27 cellular contexts compared by ENCODE assay signal in the genomic region with DNA sequence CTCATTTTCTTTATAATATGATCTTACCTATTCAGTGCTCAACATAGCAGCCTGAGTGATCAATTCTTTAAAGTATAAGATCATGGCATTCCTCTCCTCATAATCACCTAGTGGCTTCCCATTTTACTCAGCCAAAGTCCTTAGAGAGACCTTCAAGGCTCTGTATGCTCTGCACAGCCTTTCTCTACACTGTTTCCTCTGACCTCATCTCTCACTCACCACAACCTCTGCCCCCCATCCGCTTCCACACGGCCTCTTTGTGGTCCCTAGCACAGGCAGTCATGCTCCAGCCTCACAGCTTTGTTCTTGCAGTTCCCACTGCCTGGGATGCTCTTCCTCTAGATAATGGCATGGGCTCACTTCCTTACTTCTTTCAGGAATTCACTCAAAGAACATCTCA.
"Had no signal": no experiment of that assay in that cellular context is flagged by ENCODE, and none has a peak within 500 bp of the region (broad histone marks: within the 10 kb centered on the region; RNA-seq: fewer than 3 reads in every experiment).

No MANE protein-coding gene starts in this region.

- ATAC-seq: activated CD4-positive, alpha-beta T cell treated with anti-CD3 and anti-CD28 coated beads for 36 hours; activated T-cell treated with anti-CD3 and anti-CD28 coated beads, Interleukin-2, amount 50 U/mL, for 72 hours; gastroesophageal sphincter; left ventricle myocardium superior; naive thymus-derived CD8-positive, alpha-beta T cell; stimulated activated naive B cell treated with anti-CD40 and anti-IgM and Interleukin-4, amounts not matched to agents 10 μg/mL and 1 μg/mL and 100 μg/mL, for 72 hours had no signal

- H3K36me3 ChIP-seq: brain microvascular endothelial cell had no signal

- H3K27ac Mint-ChIP-seq: activated B cell treated with CpG ODN at 0.5 μM for 24 hours; activated CD4-positive, alpha-beta T cell treated with anti-CD3 and anti-CD28 coated beads for 36 hours; activated naive CD4-positive, alpha-beta T cell treated with anti-CD3 and anti-CD28 coated beads for 36 hours; activated T-cell treated with anti-CD3 and anti-CD28 coated beads, Interleukin-2, amount 50 U/mL, for 72 hours; immature natural killer cell; mesothelial cell of epicardium; naive thymus-derived CD8-positive, alpha-beta T cell; progenitor cell of endocrine pancreas; stimulated activated naive B cell treated with anti-CD40 and anti-IgM and Interleukin-4, amounts not matched to agents 10 μg/mL and 1 μg/mL and 100 μg/mL, for 72 hours had no signal

- H3K4me1 Mint-ChIP-seq: stimulated activated naive B cell treated with anti-CD40 and anti-IgM and Interleukin-4, amounts not matched to agents 10 μg/mL and 1 μg/mL and 100 μg/mL, for 72 hours had no signal

- H3K9me3 Mint-ChIP-seq: activated B cell treated with CpG ODN at 0.5 μM for 24 hours; activated naive CD4-positive, alpha-beta T cell treated with anti-CD3 and anti-CD28 coated beads for 36 hours; activated T-cell treated with anti-CD3 and anti-CD28 coated beads, Interleukin-2, amount 50 U/mL, for 72 hours; immature natural killer cell; mesothelial cell of epicardium; naive thymus-derived CD8-positive, alpha-beta T cell; stimulated activated naive B cell treated with anti-CD40 and anti-IgM and Interleukin-4, amounts not matched to agents 10 μg/mL and 1 μg/mL and 100 μg/mL, for 72 hours had no signal

- H3K27me3 Mint-ChIP-seq: activated B cell treated with CpG ODN at 0.5 μM for 24 hours; activated CD4-positive, alpha-beta T cell treated with anti-CD3 and anti-CD28 coated beads for 36 hours; naive thymus-derived CD8-positive, alpha-beta T cell; progenitor cell of endocrine pancreas; stimulated activated naive B cell treated with anti-CD40 and anti-IgM and Interleukin-4, amounts not matched to agents 10 μg/mL and 1 μg/mL and 100 μg/mL, for 72 hours had no signal

- FAIRE-seq: TTC549 had no signal

- H3K4me3 ChIP-seq: gastroesophageal sphincter, sigmoid colon, testis, vagina had no signal

- H3K27ac ChIP-seq: brain microvascular endothelial cell, gastroesophageal sphincter, sigmoid colon, testis, vagina had no signal

- DNase-seq: activated B cell treated with CpG ODN at 0.5 μM for 24 hours; activated CD4-positive, alpha-beta T cell treated with anti-CD3 and anti-CD28 coated beads for 36 hours; activated CD4-positive, alpha-beta T cell treated with anti-CD3 and anti-CD28 coated beads, Interleukin-2, amount 50 U/mL, for 48 hours; activated effector memory CD4-positive, alpha-beta T cell treated with Interleukin-2 at 50 U/mL for 16 hours; activated naive CD4-positive, alpha-beta T cell treated with anti-CD3 and anti-CD28 coated beads for 36 hours; activated T-cell treated with anti-CD3 and anti-CD28 coated beads, Interleukin-2, amount 50 U/mL, for 72 hours; brain microvascular endothelial cell; caudate nucleus; dermis blood vessel endothelial cell; effector memory CD4-positive, alpha-beta T cell; immature natural killer cell; left ventricle myocardium superior; mammary epithelial cell; naive thymus-derived CD8-positive, alpha-beta T cell; retina; sigmoid colon; stimulated activated CD4-positive, alpha-beta T cell treated with anti-CD3 and anti-CD28 coated beads, Interleukin-2, amount 100 ng/mL, for 48 hours; stimulated activated CD8-positive, alpha-beta memory T cell treated with anti-CD3 and anti-CD28 coated beads, Interleukin-4, amount 100 ng/mL, for 48 hours; stimulated activated naive B cell treated with anti-CD40 and anti-IgM and Interleukin-4, amounts not matched to agents 10 μg/mL and 1 μg/mL and 100 μg/mL, for 72 hours; T-helper 1 cell; testis; trophoblast cell had no signal

- H3K27me3 ChIP-seq: brain microvascular endothelial cell, gastroesophageal sphincter, sigmoid colon, testis, vagina had no signal

- H3K4me3 Mint-ChIP-seq: activated B cell treated with CpG ODN at 0.5 μM for 24 hours; activated CD4-positive, alpha-beta T cell treated with anti-CD3 and anti-CD28 coated beads for 36 hours; activated naive CD4-positive, alpha-beta T cell treated with anti-CD3 and anti-CD28 coated beads for 36 hours; activated T-cell treated with anti-CD3 and anti-CD28 coated beads, Interleukin-2, amount 50 U/mL, for 72 hours; immature natural killer cell; mesothelial cell of epicardium; naive thymus-derived CD8-positive, alpha-beta T cell; stimulated activated naive B cell treated with anti-CD40 and anti-IgM and Interleukin-4, amounts not matched to agents 10 μg/mL and 1 μg/mL and 100 μg/mL, for 72 hours had no signal

- H3K9me3 ChIP-seq: gastroesophageal sphincter, sigmoid colon, testis, vagina had no signal

- H3K4me1 ChIP-seq: testis had no signal
